17 cellular contexts compared by ENCODE assay signal in genomic region chr3:13891492-13892073, GRCh38. TPM values are rescaled to one million over a fixed set of nuclear protein-coding genes. Genes with fewer than 3 reads are reported as not detected.
DNase-seq lines count a peak whose midpoint lies in the region; ATAC-seq, FAIRE-seq and TF ChIP-seq lines count a peak whose summit lies in the region.
"Had no signal": no experiment of that assay in that cellular context is flagged by ENCODE, and none has a peak within 500 bp of the region (broad histone marks: within the 10 kb centered on the region; RNA-seq: fewer than 3 reads in every experiment).

No MANE protein-coding gene starts in this region.

- no peaks in the 10 kb centered on the region for H4K20me1 ChIP-seq in GM12878 (ENCODE audit: control insufficient read depth, insufficient read depth)

- H3K4me3 ChIP-seq in GM12878 (no peak overlapping the region), parathyroid adenoma (ENCODE audit: low read depth, low read length) (no peak overlapping the region)

- H3K4me1 Mint-ChIP-seq in activated T-cell treated with anti-CD3 and anti-CD28 coated beads, Interleukin-2, amount 50 U/mL, for 72 hours (ENCODE audit: low read depth) = peaks cover 29% of the 10 kb centered on the region
- H3K4me1 Mint-ChIP-seq in nephron progenitor cell = peaks cover 26% of the 10 kb centered on the region

- H3K27me3 ChIP-seq in GM12878 (replicated peaks in 1 of 2; ENCODE audit: control insufficient read depth in 2 of 2, insufficient read depth in 2 of 2, low read length in 1 of 2) (peaks cover 0 to 3% of the 10 kb centered on the region in 2 experiments; a peak in 1 of 4 replicates), parathyroid adenoma (ENCODE audit: control insufficient read depth, insufficient read depth, low read length) (no peaks in the 10 kb centered on the region)

- no peaks in the 10 kb centered on the region for H3K36me3 ChIP-seq in GM12878 (ENCODE audit: control insufficient read depth in 2 of 2, insufficient read depth in 2 of 2, low read length in 1 of 2)
- H3K36me3 ChIP-seq in parathyroid adenoma (ENCODE audit: control insufficient read depth, insufficient read depth, low read length) = no peaks in the 10 kb centered on the region

- no peak for ATAC-seq in activated T-cell treated with anti-CD3 and anti-CD28 coated beads, Interleukin-2, amount 50 U/mL, for 72 hours (replicated peaks in 1 of 2)
- no peak for ATAC-seq in GM12878
- no peak for ATAC-seq in GM18505 (IDR thresholded peaks at IDR 0.05; ENCODE audit: unreplicated experiment)
- ATAC-seq: Panc1; stimulated activated naive B cell treated with anti-CD40 and anti-IgM and Interleukin-4, amounts not matched to agents 10 μg/mL and 1 μg/mL and 100 μg/mL, for 72 hours had no signal

- POLR2A ChIA-PET in GM12878 (lab: Charles Lee) = no interaction called here

- no peak overlapping the region for H3K9ac ChIP-seq in GM12878 (ENCODE audit: control insufficient read depth, insufficient read depth, low read length)
- no peak overlapping the region for H3K9ac ChIP-seq in parathyroid adenoma

- no peaks in the 10 kb centered on the region; the same call in 1 of the 3 replicates for H3K9me3 ChIP-seq in GM12878 (replicated peaks; ENCODE audit: control insufficient read depth, insufficient read depth, low read length)
- H3K9me3 ChIP-seq in parathyroid adenoma (ENCODE audit: control insufficient read depth, low read length) = no peaks in the 10 kb centered on the region

- in situ Hi-C loops in GM12878 (cut with MboI) = no loop called here

- peak; percentile 23 to 25 for DNase-seq in activated T-cell treated with anti-CD3 and anti-CD28 coated beads, Interleukin-2, amount 50 U/mL, for 72 hours
- DNase-seq in activated T-cell treated with anti-CD3 and anti-CD28 coated beads for 4 hours = no peak
- DNase-seq in LoVo (ENCODE audit: low spot score) = peak; percentile 17
- DNase-seq in GM12878 (ENCODE audit: low read depth, low spot score) = no peak
- DNase-seq in nephron progenitor cell = no peak
- DNase-seq in D341Med (ENCODE audit: low spot score) = no peak
- DNase-seq: activated CD4-positive, alpha-beta T cell treated with anti-CD3 and anti-CD28 coated beads for 1 hour; AML-193; amygdala; NCI-H146; stimulated activated naive B cell treated with anti-CD40 and anti-IgM and Interleukin-4, amounts not matched to agents 10 μg/mL and 1 μg/mL and 100 μg/mL, for 72 hours had no signal

- WGBS in GM12878 (ENCODE audit: insufficient coverage, insufficient replicate concordance, low lambda C conversion rate, missing lambda C conversion rate) = 50% methylated on average over 5 of the region's 5 CpGs

- H3K4me3 Mint-ChIP-seq in activated T-cell treated with anti-CD3 and anti-CD28 coated beads, Interleukin-2, amount 50 U/mL, for 72 hours = no peak overlapping the region
- H3K4me3 Mint-ChIP-seq in nephron progenitor cell = no peak overlapping the region
- H3K4me3 Mint-ChIP-seq: stimulated activated naive B cell treated with anti-CD40 and anti-IgM and Interleukin-4, amounts not matched to agents 10 μg/mL and 1 μg/mL and 100 μg/mL, for 72 hours had no signal

- H3K27me3 Mint-ChIP-seq in activated T-cell treated with anti-CD3 and anti-CD28 coated beads, Interleukin-2, amount 50 U/mL, for 72 hours (ENCODE audit: low read depth) = no peaks in the 10 kb centered on the region
- H3K27me3 Mint-ChIP-seq in nephron progenitor cell (ENCODE audit: low read depth, poor library complexity) = peaks cover 75% of the 10 kb centered on the region

- CTCF ChIA-PET in GM12878 (lab: Yijun Ruan, JAX) = interaction anchor here (0.6 to 1.4 kb wide), 2 partner anchors 234 to 310 kb away, joined by 3 to 5 read pairs; no protein-coding TSS in a partner anchor

- H3K9me3 Mint-ChIP-seq in activated T-cell treated with anti-CD3 and anti-CD28 coated beads, Interleukin-2, amount 50 U/mL, for 72 hours = peaks cover 0 to 3% of the 10 kb centered on the region in 2 donors
- peaks cover 4% of the 10 kb centered on the region for H3K9me3 Mint-ChIP-seq in nephron progenitor cell

- H2AFZ ChIP-seq in GM12878 (ENCODE audit: control insufficient read depth, low read depth, low read length) (no peak overlapping the region), parathyroid adenoma (peak overlapping the region; percentile 23)

- no TSS peak for BruUV-seq in GM12878 (replicated peaks; lab: Mats Ljungman, UMichigan)

- intact Hi-C loops in GM12878 (cut with micrococcal nuclease; ENCODE audit: unreplicated experiment) = loop anchor here (10.0 kb wide), 1 partner anchor 313 kb away; no protein-coding TSS in a partner anchor

- H3K27ac Mint-ChIP-seq in activated T-cell treated with anti-CD3 and anti-CD28 coated beads, Interleukin-2, amount 50 U/mL, for 72 hours = no peak overlapping the region
- H3K27ac Mint-ChIP-seq in nephron progenitor cell = no peak overlapping the region

- TF ChIP-seq RAD21 in GM12878 (IDR thresholded peaks at IDR 0.05; ENCODE audit: insufficient read depth, low read depth, low read length) = no peak

- TF ChIP-seq CTCF in GM12878 (IDR thresholded peaks at IDR 0.05 in 2 of 3, conservative IDR thresholded peaks at IDR 0.05 in 1 of 3; ENCODE audit: control insufficient read depth in 2 of 3, extremely low read depth in 1 of 3, insufficient read depth in 1 of 3, low read depth in 3 of 3, low read length in 3 of 3) (no peak), parathyroid adenoma (IDR thresholded peaks at IDR 0.05) (no peak), nephron progenitor cell (IDR thresholded peaks at IDR 0.05) (no peak)

- SMC1A ChIA-PET in GM12878 (lab: Charles Lee; ENCODE audit: uncharacterized antibody, unreplicated experiment) = interaction anchor here (0.5 kb wide), 1 partner anchor 238 kb away, joined by 3 read pairs; no protein-coding TSS in a partner anchor

- H3K27ac ChIP-seq in GM12878 (ENCODE audit: control insufficient read depth, insufficient read depth) = no peak overlapping the region
- no peak overlapping the region for H3K27ac ChIP-seq in parathyroid adenoma
- H3K27ac ChIP-seq: HL-60 had no signal

- TF ChIP-seq EP300 in GM12878 (IDR thresholded peaks at IDR 0.05; ENCODE audit: borderline replicate concordance in 1 of 2, control insufficient read depth in 1 of 2, low read depth in 2 of 2, low read length in 2 of 2) = no peak

- RAD21 ChIA-PET in GM12878 (lab: Charles Lee; ENCODE audit: unreplicated experiment) = no interaction called here

- no peaks in the 10 kb centered on the region for H3K79me2 ChIP-seq in GM12878 (ENCODE audit: control insufficient read depth, insufficient read depth, low read length)
- no peaks in the 10 kb centered on the region for H3K79me2 ChIP-seq in parathyroid adenoma

- H3K4me1 ChIP-seq in GM12878 (ENCODE audit: control insufficient read depth, insufficient read depth, low read length) (no peaks in the 10 kb centered on the region), parathyroid adenoma (peaks cover 2% of the 10 kb centered on the region)

- H3K4me2 ChIP-seq in GM12878 (ENCODE audit: control insufficient read depth, insufficient read depth) = no peak overlapping the region
- no peak overlapping the region for H3K4me2 ChIP-seq in parathyroid adenoma (ENCODE audit: low read length)

- TF ChIP-seq POLR2A in GM12878 (IDR thresholded peaks at IDR 0.05; ENCODE audit: low read depth, low read length) (no peak), GM18505 (IDR thresholded peaks at IDR 0.05; ENCODE audit: borderline replicate concordance, extremely low read depth, insufficient read depth, insufficient read length) (no peak)

- no peak for FAIRE-seq in GM12878 (lab: Jason Lieb, UNC)
- FAIRE-seq: endothelial cell of umbilical vein had no signal

- peaks cover 2 to 6% of the 10 kb centered on the region in 2 donors for H3K36me3 Mint-ChIP-seq in activated T-cell treated with anti-CD3 and anti-CD28 coated beads, Interleukin-2, amount 50 U/mL, for 72 hours (ENCODE audit: insufficient read depth in 2 of 2)
- no peaks in the 10 kb centered on the region for H3K36me3 Mint-ChIP-seq in nephron progenitor cell (ENCODE audit: low read depth)
- H3K36me3 Mint-ChIP-seq: stimulated activated naive B cell treated with anti-CD40 and anti-IgM and Interleukin-4, amounts not matched to agents 10 μg/mL and 1 μg/mL and 100 μg/mL, for 72 hours had no signal

TF ChIP-seq in GM12878, 131 proteins besides CTCF, POLR2A, EP300 and RAD21:
- TF ChIP-seq SIX5 (IDR thresholded peaks at IDR 0.05; ENCODE audit: low read depth, low read length, severe bottlenecking) (peak; percentile 63), YY1 (IDR thresholded peaks at IDR 0.05; ENCODE audit: low read depth, low read length) (peak; percentile 92), HCFC1 (IDR thresholded peaks at IDR 0.05; ENCODE audit: low read length) (peak; percentile 58)
- TF ChIP-seq, protein P1, sequence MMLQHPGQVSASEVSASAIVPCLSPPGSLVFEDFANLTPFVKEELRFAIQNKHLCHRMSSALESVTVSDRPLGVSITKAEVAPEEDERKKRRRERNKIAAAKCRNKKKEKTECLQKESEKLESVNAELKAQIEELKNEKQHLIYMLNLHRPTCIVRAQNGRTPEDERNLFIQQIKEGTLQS (IDR thresholded peaks at IDR 0.05; ENCODE audit: borderline replicate concordance, extremely low read depth, low read depth, low read length) = no peak

RNA-seq across cellular contexts. Expression of gene WNT7A, which starts 11.7 kb away (rescaled TPM):
- under 1 TPM in 1 of 2 donors, not detected in 1; 0.58 TPM for total RNA-seq in activated T-cell treated with anti-CD3 and anti-CD28 coated beads, Interleukin-2, amount 50 U/mL, for 72 hours
- not detected in 2 replicates for total RNA-seq in GM12878 (2013; cell fraction: nucleolus; rRNA removed)
- total RNA-seq in GM12878 (2014; rRNA removed) (not detected in 2 replicates), GM12878 (2014; rRNA removed; fragmentation: Illumina TruSeq; extraction: Trizol) (not detected in 2 replicates), GM12878 (2021) (0.08 TPM in 1 of 2 replicates, not detected in the other)
- polyA plus RNA-seq in GM12878 (2011; ENCODE audit: low read depth) = not detected
- polyA plus RNA-seq in GM12878 (2011; rRNA removed) (not detected in 2 replicates), GM12878 (2014; fragmentation: Illumina TruSeq; extraction: Trizol) (not detected in 2 replicates), GM12878 (2014; fragmentation: Nextera tagmentation; extraction: Ambion mirVana) (not detected), GM12878 (2014; rRNA removed) (not detected in 2 replicates), GM12878 (2016; fragmentation: Nextera tagmentation; extraction: Ambion mirVana) (not detected)
- polyA plus RNA-seq in GM12878 (2011; cell fraction: cytosol; rRNA removed) = 0.01 TPM in 1 of 2 replicates, not detected in the other
- polyA plus RNA-seq in GM12878 (2011; cell fraction: nucleus; rRNA removed) = not detected in 2 replicates
- polyA plus RNA-seq in GM12878 (2012) = not detected in 2 replicates
- not detected in 2 replicates for polyA minus RNA-seq in GM12878 (2011; rRNA and poly(A)+ RNA removed)
- polyA minus RNA-seq in GM12878 (2011; cell fraction: cytosol; rRNA and poly(A)+ RNA removed) = not detected in 2 replicates
- polyA minus RNA-seq in GM12878 (2011; cell fraction: nucleus; rRNA and poly(A)+ RNA removed) = not detected in 2 replicates
- total RNA-seq: endothelial cell of umbilical vein, myocyte had no signal
- polyA plus RNA-seq: endothelial cell of umbilical vein had no signal

Comparison
In these comparisons a context has a peak if more than half of its experiments do, and no peak if none do; other contexts are left out.
1. DNase-seq: peak in activated T-cell treated with anti-CD3 and anti-CD28 coated beads, Interleukin-2, amount 50 U/mL, for 72 hours (2 of 2) and LoVo (single experiment); none in activated T-cell treated with anti-CD3 and anti-CD28 coated beads for 4 hours (single experiment), GM12878 (single experiment), nephron progenitor cell (single experiment) and D341Med (single experiment).